1 cellular context compared by ENCODE assay signal in the genomic region with DNA sequence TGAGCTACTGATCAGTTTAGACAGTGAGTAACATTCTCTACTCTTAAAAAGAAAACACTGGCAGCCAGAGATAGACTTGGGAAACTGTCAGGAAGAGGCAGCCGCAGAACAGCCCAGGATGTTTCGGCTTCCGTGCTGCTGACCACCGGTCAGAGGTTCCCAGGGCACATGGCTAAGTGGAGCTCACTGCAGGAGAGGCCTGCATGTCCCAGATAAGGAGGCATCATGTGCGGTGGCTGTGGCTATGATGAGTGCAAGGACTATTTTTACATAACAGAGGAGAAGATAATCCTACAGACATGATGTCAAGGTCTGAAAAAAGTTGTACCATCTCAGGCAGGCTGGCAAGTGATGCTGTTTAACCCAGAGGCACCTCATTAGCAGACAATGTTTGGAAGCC.
TF ChIP-seq lines count a peak whose summit lies in the region.

No MANE protein-coding gene starts in this region.

TF ChIP-seq in K562, 482 proteins besides CTCF, POLR2A, EP300 and RAD21 (continued from another document and continues in another):
- TF ChIP-seq, protein P1, sequence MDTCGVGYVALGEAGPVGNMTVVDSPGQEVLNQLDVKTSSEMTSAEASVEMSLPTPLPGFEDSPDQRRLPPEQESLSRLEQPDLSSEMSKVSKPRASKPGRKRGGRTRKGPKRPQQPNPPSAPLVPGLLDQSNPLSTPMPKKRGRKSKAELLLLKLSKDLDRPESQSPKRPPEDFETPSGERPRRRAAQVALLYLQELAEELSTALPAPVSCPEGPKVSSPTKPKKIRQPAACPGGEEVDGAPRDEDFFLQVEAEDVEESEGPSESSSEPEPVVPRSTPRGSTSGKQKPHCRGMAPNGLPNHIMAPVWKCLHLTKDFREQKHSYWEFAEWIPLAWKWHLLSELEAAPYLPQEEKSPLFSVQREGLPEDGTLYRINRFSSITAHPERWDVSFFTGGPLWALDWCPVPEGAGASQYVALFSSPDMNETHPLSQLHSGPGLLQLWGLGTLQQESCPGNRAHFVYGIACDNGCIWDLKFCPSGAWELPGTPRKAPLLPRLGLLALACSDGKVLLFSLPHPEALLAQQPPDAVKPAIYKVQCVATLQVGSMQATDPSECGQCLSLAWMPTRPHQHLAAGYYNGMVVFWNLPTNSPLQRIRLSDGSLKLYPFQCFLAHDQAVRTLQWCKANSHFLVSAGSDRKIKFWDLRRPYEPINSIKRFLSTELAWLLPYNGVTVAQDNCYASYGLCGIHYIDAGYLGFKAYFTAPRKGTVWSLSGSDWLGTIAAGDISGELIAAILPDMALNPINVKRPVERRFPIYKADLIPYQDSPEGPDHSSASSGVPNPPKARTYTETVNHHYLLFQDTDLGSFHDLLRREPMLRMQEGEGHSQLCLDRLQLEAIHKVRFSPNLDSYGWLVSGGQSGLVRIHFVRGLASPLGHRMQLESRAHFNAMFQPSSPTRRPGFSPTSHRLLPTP (IDR thresholded peaks at IDR 0.05; ENCODE audit: borderline replicate concordance, extremely low read depth, insufficient read length) = no peak
- TF ChIP-seq ZNF277 (CRISPR knock-in tag; IDR thresholded peaks at IDR 0.05; ENCODE audit: borderline replicate concordance) (no peak), TAF7 (tag; IDR thresholded peaks at IDR 0.05) (no peak), STAT5B (CRISPR knock-in tag; IDR thresholded peaks at IDR 0.05) (no peak), SUPT5H (IDR thresholded peaks at IDR 0.05) (no peak), RFX1 (IDR thresholded peaks at IDR 0.05) (no peak), KLF10 (CRISPR knock-in tag; IDR thresholded peaks at IDR 0.05) (no peak), CCAR2 (IDR thresholded peaks at IDR 0.05; ENCODE audit: low read depth, low read length) (no peak), MEIS2 (IDR thresholded peaks at IDR 0.05; ENCODE audit: partially characterized antibody) (peak; percentile 73), ZNF224 (CRISPR knock-in tag; IDR thresholded peaks at IDR 0.05) (no peak), ZNF318 (IDR thresholded peaks at IDR 0.05; ENCODE audit: borderline replicate concordance in 1 of 2, low read depth in 1 of 2) (no peak), CREB3 (tag; conservative IDR thresholded peaks at IDR 0.05; ENCODE audit: low read depth) (no peak), ZNF76 (CRISPR knock-in tag; IDR thresholded peaks at IDR 0.05; ENCODE audit: borderline replicate concordance) (no peak), HDAC6 (IDR thresholded peaks at IDR 0.05; ENCODE audit: low read depth, low read length) (no peak), ZNF3 (CRISPR knock-in tag; IDR thresholded peaks at IDR 0.05) (no peak), SMARCA4 (IDR thresholded peaks at IDR 0.05) (peak; percentile 80), ATF1 (CRISPR knock-in tag; IDR thresholded peaks at IDR 0.05) (no peak), ATF1 (tag; IDR thresholded peaks at IDR 0.05) (peak; percentile 51), SMAD2 (IDR thresholded peaks at IDR 0.05; ENCODE audit: low read depth, low read length) (no peak), ZBTB17 (CRISPR knock-in tag; IDR thresholded peaks at IDR 0.05) (no peak), MIER1 (IDR thresholded peaks at IDR 0.05; ENCODE audit: low read depth) (no peak), PRPF4 (IDR thresholded peaks at IDR 0.05; ENCODE audit: insufficient read depth, low read depth, low read length, poor library complexity, severe bottlenecking) (no peak), E2F4 (CRISPR knock-in tag; IDR thresholded peaks at IDR 0.05; ENCODE audit: low read depth) (no peak), TOE1 (IDR thresholded peaks at IDR 0.05; ENCODE audit: borderline replicate concordance) (no peak), TOE1 (CRISPR knock-in tag; IDR thresholded peaks at IDR 0.05; ENCODE audit: borderline replicate concordance, low read depth) (no peak), ZBTB1 (CRISPR knock-in tag; IDR thresholded peaks at IDR 0.05; ENCODE audit: borderline replicate concordance, low read depth) (peak; percentile 99), ARNT (IDR thresholded peaks at IDR 0.05) (no peak), PURB (CRISPR knock-in tag; IDR thresholded peaks at IDR 0.05; ENCODE audit: low read depth) (no peak)
- TF ChIP-seq, protein P2, sequence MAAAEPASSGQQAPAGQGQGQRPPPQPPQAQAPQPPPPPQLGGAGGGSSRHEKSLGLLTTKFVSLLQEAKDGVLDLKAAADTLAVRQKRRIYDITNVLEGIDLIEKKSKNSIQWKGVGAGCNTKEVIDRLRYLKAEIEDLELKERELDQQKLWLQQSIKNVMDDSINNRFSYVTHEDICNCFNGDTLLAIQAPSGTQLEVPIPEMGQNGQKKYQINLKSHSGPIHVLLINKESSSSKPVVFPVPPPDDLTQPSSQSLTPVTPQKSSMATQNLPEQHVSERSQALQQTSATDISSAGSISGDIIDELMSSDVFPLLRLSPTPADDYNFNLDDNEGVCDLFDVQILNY (CRISPR knock-in tag; IDR thresholded peaks at IDR 0.05) = no peak
